1 cellular context compared by ENCODE assay signal in genomic region chr17:64057701-64058263, GRCh38.
TF ChIP-seq lines count a peak whose summit lies in the region.

No MANE protein-coding gene starts in this region.

TF ChIP-seq in K562, 482 proteins besides CTCF, POLR2A, EP300 and RAD21:
- TF ChIP-seq CEBPG (CRISPR knock-in tag; IDR thresholded peaks at IDR 0.05) (0 out of 2 replicates have a peak, but pooled peaks have one; percentile 31), CEBPG (tag; conservative IDR thresholded peaks at IDR 0.05 in 1 of 2, IDR thresholded peaks at IDR 0.05 in 1 of 2) (peak; percentile 66 to 83), TBL1XR1 (IDR thresholded peaks at IDR 0.05; ENCODE audit: low read length in 2 of 2) (no peak), FOSL1 (tag; conservative IDR thresholded peaks at IDR 0.05) (0 out of 2 replicates have a peak, but pooled peaks have one; percentile 25), HDAC8 (tag; IDR thresholded peaks at IDR 0.05) (no peak), RAD51 (IDR thresholded peaks at IDR 0.05; ENCODE audit: borderline replicate concordance, low read depth) (no peak), CEBPB (tag; IDR thresholded peaks at IDR 0.05) (peak; percentile 88)
TF ChIP-seq in K562: peak in this region for 3.
